In genomic region chr5:10565785-10566506, GRCh38 we compare ENCODE assay signal across 2 cellular contexts.
TF ChIP-seq lines count a peak whose summit lies in the region.

No MANE protein-coding gene starts in this region.

TF ChIP-seq in IMR-90, 13 proteins besides CTCF, POLR2A, EP300 and RAD21:
- TF ChIP-seq, protein P1, sequence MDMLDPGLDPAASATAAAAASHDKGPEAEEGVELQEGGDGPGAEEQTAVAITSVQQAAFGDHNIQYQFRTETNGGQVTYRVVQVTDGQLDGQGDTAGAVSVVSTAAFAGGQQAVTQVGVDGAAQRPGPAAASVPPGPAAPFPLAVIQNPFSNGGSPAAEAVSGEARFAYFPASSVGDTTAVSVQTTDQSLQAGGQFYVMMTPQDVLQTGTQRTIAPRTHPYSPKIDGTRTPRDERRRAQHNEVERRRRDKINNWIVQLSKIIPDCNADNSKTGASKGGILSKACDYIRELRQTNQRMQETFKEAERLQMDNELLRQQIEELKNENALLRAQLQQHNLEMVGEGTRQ (IDR thresholded peaks at IDR 0.05; ENCODE audit: low read depth, low read length) = no peak
- peak; percentile 24; the same call in 1 of the 2 replicates for TF ChIP-seq MXI1 (IDR thresholded peaks at IDR 0.05; ENCODE audit: borderline replicate concordance, low read depth, low read length)
- TF ChIP-seq CEBPB (IDR thresholded peaks at IDR 0.05; ENCODE audit: low read depth, low read length) = no peak
- no peak for TF ChIP-seq SMC3 (IDR thresholded peaks at IDR 0.05; ENCODE audit: low read depth, low read length)

TF ChIP-seq in K562, 482 proteins besides CTCF, POLR2A, EP300 and RAD21:
- TF ChIP-seq SETDB1 (IDR thresholded peaks at IDR 0.05; ENCODE audit: low read length) = peak; percentile 54
- TF ChIP-seq HDGF (IDR thresholded peaks at IDR 0.05) = no peak
